Comparison of ENCODE assay signal across 8 cellular contexts in genomic region chr9:126804696-126805545, GRCh38. TPM values are rescaled to one million over a fixed set of nuclear protein-coding genes. Genes with fewer than 3 reads are reported as not detected.
DNase-seq lines count a peak whose midpoint lies in the region; ATAC-seq and TF ChIP-seq lines count a peak whose summit lies in the region.

TSS of gene ZBTB43 (plus strand) at chr9:126805040. CDS start at chr9:126832510, 27,470 bp downstream.

- peak; percentile 96 for DNase-seq in NCI-H2029 (lab: John Stamatoyannopoulos, UW)
- peak; percentile 97 for DNase-seq in T-helper 2 cell treated with Interferon-gamma antibody and Interleukin-4, amounts not matched to agents 5 μg/mL and 100 μg/mL, for 36 hours (ENCODE audit: low spot score)
- DNase-seq in anterior cingulate cortex (lab: John Stamatoyannopoulos, UW): peak; percentile 36 to 96 (median 92)
- peak; percentile 97 for DNase-seq in right atrium auricular region (ENCODE audit: low spot score)
- peak; percentile 98 to 99 for DNase-seq in psoas muscle

- peaks cover 9% of the 10 kb centered on the region for H3K36me3 ChIP-seq in right atrium auricular region
- peaks cover 0 to 13% of the 10 kb centered on the region in 2 donors for H3K36me3 ChIP-seq in psoas muscle (ENCODE audit: insufficient read depth in 1 of 2, low read depth in 1 of 2)
- no peaks in the 10 kb centered on the region for H3K36me3 ChIP-seq in urinary bladder (ENCODE audit: insufficient read depth)

- peak within 1 kb of the TSS; percentile 100 for H3K4me3 Mint-ChIP-seq in T-helper 2 cell treated with Interferon-gamma antibody and Interleukin-4, amounts not matched to agents 5 μg/mL and 100 μg/mL, for 36 hours

- H3K36me3 Mint-ChIP-seq in T-helper 2 cell treated with Interferon-gamma antibody and Interleukin-4, amounts not matched to agents 5 μg/mL and 100 μg/mL, for 36 hours (ENCODE audit: low read depth): peaks cover 15% of the 10 kb centered on the region

- WGBS in psoas muscle, 3 donors: 2% methylated on average over 62 to 79 of the region's 79 CpGs
- WGBS in urinary bladder: 2% methylated on average over 79 of the region's 79 CpGs

- H3K27me3 ChIP-seq in right atrium auricular region (no peaks in the 10 kb centered on the region), psoas muscle (ENCODE audit: insufficient read depth in 3 of 3, low read length in 2 of 3) (no peaks in the 10 kb centered on the region)

- no peak for TF ChIP-seq CTCF in right atrium auricular region (IDR thresholded peaks at IDR 0.05)
- TF ChIP-seq CTCF in psoas muscle (IDR thresholded peaks at IDR 0.05): no peak

- H3K27ac ChIP-seq in right atrium auricular region: peak within 1 kb of the TSS; percentile 95 to 96
- peak within 1 kb of the TSS; percentile 100 for H3K27ac ChIP-seq in psoas muscle
- H3K27ac ChIP-seq in urinary bladder (ENCODE audit: low read depth): peak within 1 kb of the TSS; percentile 69

- H3K9me3 Mint-ChIP-seq in T-helper 2 cell treated with Interferon-gamma antibody and Interleukin-4, amounts not matched to agents 5 μg/mL and 100 μg/mL, for 36 hours: peaks cover 3% of the 10 kb centered on the region

- H3K4me1 ChIP-seq in right atrium auricular region: peaks cover 0 to 46% of the 10 kb centered on the region in 2 donors
- peaks cover 35% of the 10 kb centered on the region for H3K4me1 ChIP-seq in psoas muscle
- H3K4me1 ChIP-seq in urinary bladder (ENCODE audit: insufficient read depth): peaks cover 3% of the 10 kb centered on the region

- intact Hi-C loops in psoas muscle (cut with DNase I): no loop called here

- H3K4me1 Mint-ChIP-seq in T-helper 2 cell treated with Interferon-gamma antibody and Interleukin-4, amounts not matched to agents 5 μg/mL and 100 μg/mL, for 36 hours (ENCODE audit: low read depth): peaks cover 27% of the 10 kb centered on the region

- peak within 1 kb of the TSS; percentile 90 to 99 for H3K4me3 ChIP-seq in right atrium auricular region
- H3K4me3 ChIP-seq in psoas muscle: peak within 1 kb of the TSS; percentile 97
- H3K4me3 ChIP-seq in urinary bladder (ENCODE audit: low read depth, low read length): peak within 1 kb of the TSS; percentile 99

- H3K27me3 Mint-ChIP-seq in T-helper 2 cell treated with Interferon-gamma antibody and Interleukin-4, amounts not matched to agents 5 μg/mL and 100 μg/mL, for 36 hours (ENCODE audit: low read depth): no peaks in the 10 kb centered on the region

- H3K9me3 ChIP-seq in right atrium auricular region (no peaks in the 10 kb centered on the region), psoas muscle (no peaks in the 10 kb centered on the region)

- peak; percentile 48 for ATAC-seq in GM18499 (IDR thresholded peaks at IDR 0.05; ENCODE audit: insufficient read depth, unreplicated experiment)
- ATAC-seq in HG02943 (IDR thresholded peaks at IDR 0.05; ENCODE audit: low read depth, unreplicated experiment): peak; percentile 70
- peak; percentile 79 to 84 (median 81) for ATAC-seq in psoas muscle

- peak within 1 kb of the TSS; percentile 98 for H3K27ac Mint-ChIP-seq in T-helper 2 cell treated with Interferon-gamma antibody and Interleukin-4, amounts not matched to agents 5 μg/mL and 100 μg/mL, for 36 hours

RNA-seq across cellular contexts. Expression of gene ZBTB43, which starts in this region (rescaled TPM):
- total RNA-seq in right atrium auricular region (10 to 100 TPM; 11.8 to 15.1 TPM), psoas muscle (10 to 100 TPM; 26.5 to 98.3 (median 76.6) TPM), urinary bladder (11.2 TPM)
- polyA plus RNA-seq in psoas muscle (10 to 100 TPM; 19.5 to 48.2 (median 30.5) TPM), urinary bladder (16.8 TPM)

Comparison
In these comparisons a context has a peak if more than half of its experiments do, and no peak if none do; other contexts are left out.
1. Peak in every context shown above with its lines: DNase-seq, ATAC-seq, H3K4me3 ChIP-seq and H3K27ac ChIP-seq.